Comparison of ENCODE assay signal across 18 cellular contexts in genomic region chr12:92546259-92546825, GRCh38.
DNase-seq lines count a peak whose midpoint lies in the region; ATAC-seq and FAIRE-seq lines count a peak whose summit lies in the region.
"Had no signal": no experiment of that assay in that cellular context is flagged by ENCODE, and none has a peak within 500 bp of the region (broad histone marks: within the 10 kb centered on the region; RNA-seq: fewer than 3 reads in every experiment).

No MANE protein-coding gene starts in this region.

- H3K27ac ChIP-seq in small intestine (ENCODE audit: low read depth in 1 of 2, low read length in 1 of 2): no peak overlapping the region
- H3K27ac ChIP-seq: esophagus muscularis mucosa, left ventricle myocardium inferior had no signal

- H3K9me3 ChIP-seq in small intestine (ENCODE audit: control insufficient read depth, low read depth): no peaks in the 10 kb centered on the region
- H3K9me3 ChIP-seq: esophagus muscularis mucosa, left ventricle myocardium inferior, SK-N-SH had no signal

- DNase-seq in small intestine: peak; percentile 94
- no peak for DNase-seq in GM03348 (ENCODE audit: low spot score)
- no peak for DNase-seq in OCI-M1 (lab: John Stamatoyannopoulos, UW)
- DNase-seq in islet precursor cell: no peak
- DNase-seq: activated CD8-positive, alpha-beta memory T cell treated with anti-CD3 and anti-CD28 coated beads for 24 hours; activated effector memory CD4-positive, alpha-beta T cell treated with Interleukin-2 at 50 U/mL for 16 hours; aorta; DMS79; left ventricle myocardium inferior; naive thymus-derived CD4-positive, alpha-beta T cell; retina; SK-N-SH; stimulated activated CD4-positive, alpha-beta T cell treated with anti-CD3 and anti-CD28 coated beads, Interleukin-1b, Interleukin-23, amount 100 ng/mL, for 48 hours; stimulated activated CD8-positive, alpha-beta memory T cell treated with anti-CD3 and anti-CD28 coated beads, Interleukin-4, amount 100 ng/mL, for 48 hours had no signal

- peaks cover 8 to 14% of the 10 kb centered on the region in 2 donors for H3K4me1 ChIP-seq in small intestine (ENCODE audit: control insufficient read depth in 2 of 2, insufficient read depth in 1 of 2, low read depth in 1 of 2, low read length in 1 of 2)

- H3K4me3 ChIP-seq in small intestine (ENCODE audit: low read depth in 1 of 2, low read length in 2 of 2): no peak overlapping the region
- H3K4me3 ChIP-seq: esophagus muscularis mucosa, left ventricle myocardium inferior had no signal

- 12 to 57% (median 34%) methylated on average over 5 of the region's 5 CpGs for WGBS in small intestine, 3 donors

- H3K36me3 ChIP-seq in small intestine (ENCODE audit: control insufficient read depth in 2 of 2, insufficient read depth in 2 of 2, low read length in 2 of 2): no peaks in the 10 kb centered on the region
- H3K36me3 ChIP-seq: esophagus muscularis mucosa, left ventricle myocardium inferior had no signal

- H3K27me3 ChIP-seq in small intestine (ENCODE audit: control insufficient read depth in 2 of 2, insufficient read depth in 2 of 2, low read length in 2 of 2): no peaks in the 10 kb centered on the region
- H3K27me3 ChIP-seq: esophagus muscularis mucosa had no signal

- peak; percentile 88 for FAIRE-seq in small intestine (lab: Jason Lieb, UNC)

- ATAC-seq in GM19043 (IDR thresholded peaks at IDR 0.05; ENCODE audit: low read depth, unreplicated experiment) (peak; percentile 33), HG02840 (IDR thresholded peaks at IDR 0.05; ENCODE audit: low FRiP score, unreplicated experiment) (peak; percentile 20), HG03571 (IDR thresholded peaks at IDR 0.05; ENCODE audit: unreplicated experiment) (peak; percentile 35)
- ATAC-seq: naive thymus-derived CD4-positive, alpha-beta T cell had no signal
